ENCODE assay signal across 8 cellular contexts in genomic region chr10:110535958-110536891, GRCh38. TPM values are rescaled to one million over a fixed set of nuclear protein-coding genes. Genes with fewer than 3 reads are reported as not detected.
A peak's percentile ranks its signal among the peaks of the same experiment; 100 is the strongest.
DNase-seq lines count a peak whose midpoint lies in the region; ATAC-seq and TF ChIP-seq lines count a peak whose summit lies in the region.

No MANE protein-coding gene starts in this region.

- DNase-seq in SKM-1 treated with dmso at 0.1 percent for 144 hours (lab: John Stamatoyannopoulos, UW; ENCODE audit: unreplicated experiment) (peak; percentile 36), SKM-1 (lab: John Stamatoyannopoulos, UW; ENCODE audit: unreplicated experiment) (no peak), Panc1 (ENCODE audit: low read depth, low spot score) (no peak), hepatocyte (ENCODE audit: low spot score) (no peak), NCI-H128 (lab: John Stamatoyannopoulos, UW; ENCODE audit: unreplicated experiment) (no peak)
- peak; percentile 42 for DNase-seq in activated T-helper 2 cell treated with anti-CD3 and anti-CD28 coated beads, Interferon-gamma antibody, Interleukin-2, Interleukin-4, amounts not matched to agents 10 μg/mL and 5 μg/mL and 100 μg/mL, durations not matched to agents 14 hours and 24 hours and 36 hours (ENCODE audit: low spot score)
- peak; percentile 64 to 76 for DNase-seq in stimulated activated CD8-positive, alpha-beta memory T cell treated with anti-CD3 and anti-CD28 coated beads, Interleukin-15, amount 100 ng/mL, for 4 hours (ENCODE audit: low read depth in 2 of 2)

- POLR2A ChIA-PET in Panc1 (lab: Charles Lee) = no interaction called here

- H3K27ac Mint-ChIP-seq in activated T-helper 2 cell treated with anti-CD3 and anti-CD28 coated beads, Interferon-gamma antibody, Interleukin-2, Interleukin-4, amounts not matched to agents 10 μg/mL and 5 μg/mL and 100 μg/mL, durations not matched to agents 14 hours and 24 hours and 36 hours = peak overlapping the region; percentile 92

- H3K4me2 ChIP-seq in hepatocyte = no peak overlapping the region

- H3K4me1 Mint-ChIP-seq in activated T-helper 2 cell treated with anti-CD3 and anti-CD28 coated beads, Interferon-gamma antibody, Interleukin-2, Interleukin-4, amounts not matched to agents 10 μg/mL and 5 μg/mL and 100 μg/mL, durations not matched to agents 14 hours and 24 hours and 36 hours (ENCODE audit: low read depth) = peaks cover 55% of the 10 kb centered on the region

- 0 out of 2 replicates have a peak, but pooled peaks cover 4% of the 10 kb centered on the region for H3K4me1 ChIP-seq in Panc1 (ENCODE audit: control insufficient read depth, insufficient read depth, low read length)
- H3K4me1 ChIP-seq in hepatocyte (ENCODE audit: insufficient read depth) = no peaks in the 10 kb centered on the region

- H3K27ac ChIP-seq in Panc1 (ENCODE audit: low read length) (no peak overlapping the region), hepatocyte (no peak overlapping the region)

- no TSS peak for BruUV-seq in Panc1 (replicated peaks; lab: Mats Ljungman, UMichigan)

- peak overlapping the region; percentile 27 for H3K4me3 Mint-ChIP-seq in activated T-helper 2 cell treated with anti-CD3 and anti-CD28 coated beads, Interferon-gamma antibody, Interleukin-2, Interleukin-4, amounts not matched to agents 10 μg/mL and 5 μg/mL and 100 μg/mL, durations not matched to agents 14 hours and 24 hours and 36 hours (ENCODE audit: low read depth)

- in situ Hi-C loops in Panc1 (cut with HindIII; ENCODE audit: low pct_unique_long_range_greater_than_20kb, low sequenced_read_pairs) = no loop called here

- no peak overlapping the region for H2AFZ ChIP-seq in hepatocyte

- no peaks in the 10 kb centered on the region for H3K27me3 Mint-ChIP-seq in activated T-helper 2 cell treated with anti-CD3 and anti-CD28 coated beads, Interferon-gamma antibody, Interleukin-2, Interleukin-4, amounts not matched to agents 10 μg/mL and 5 μg/mL and 100 μg/mL, durations not matched to agents 14 hours and 24 hours and 36 hours (ENCODE audit: low read depth)

- H3K27me3 ChIP-seq in Panc1 (ENCODE audit: control insufficient read depth, insufficient read depth, low read length) (no peaks in the 10 kb centered on the region), hepatocyte (no peaks in the 10 kb centered on the region)

- H4K20me1 ChIP-seq in hepatocyte (ENCODE audit: insufficient read depth, poor library complexity, severe bottlenecking) = no peaks in the 10 kb centered on the region

- no peaks in the 10 kb centered on the region for H3K9me2 ChIP-seq in hepatocyte (replicated peaks; ENCODE audit: insufficient read depth)

- 73% methylated on average over 12 of the region's 12 CpGs for WGBS in hepatocyte (ENCODE audit: low lambda C conversion rate, missing lambda C conversion rate)

- ATAC-seq in HG02973 (IDR thresholded peaks at IDR 0.05; ENCODE audit: unreplicated experiment) (peak; percentile 76), Panc1 (peak; percentile 80)

- peak; percentile 2; the same call in 1 of the 2 replicates for TF ChIP-seq CTCF in Panc1 (IDR thresholded peaks at IDR 0.05)
- peak; percentile 15 for TF ChIP-seq CTCF in hepatocyte (IDR thresholded peaks at IDR 0.05; ENCODE audit: poor library complexity)

- H3K9me3 ChIP-seq in Panc1 (ENCODE audit: control insufficient read depth, insufficient read depth, low read depth, low read length) (no peaks in the 10 kb centered on the region), hepatocyte (ENCODE audit: low read depth) (no peaks in the 10 kb centered on the region)

- H3K4me3 ChIP-seq in Panc1 (ENCODE audit: low read depth in 2 of 2, low read length in 2 of 2) = no peak overlapping the region
- no peak overlapping the region for H3K4me3 ChIP-seq in hepatocyte

- H3K36me3 Mint-ChIP-seq in activated T-helper 2 cell treated with anti-CD3 and anti-CD28 coated beads, Interferon-gamma antibody, Interleukin-2, Interleukin-4, amounts not matched to agents 10 μg/mL and 5 μg/mL and 100 μg/mL, durations not matched to agents 14 hours and 24 hours and 36 hours (ENCODE audit: low read depth) = no peaks in the 10 kb centered on the region

- intact Hi-C loops in Panc1 (cut with micrococcal nuclease; ENCODE audit: unreplicated experiment) = no loop called here
- intact Hi-C loops in activated T-helper 2 cell treated with anti-CD3 and anti-CD28 coated beads, Interferon-gamma antibody, Interleukin-2, Interleukin-4, amounts not matched to agents 10 μg/mL and 5 μg/mL and 100 μg/mL, durations not matched to agents 14 hours and 24 hours and 36 hours (cut with micrococcal nuclease) = loop anchor here (1.0 kb wide), 6 partner anchors 24 to 183 kb away; partner anchors contain the start of gene SMC3

- CTCF ChIA-PET in Panc1 (lab: Charles Lee) = no interaction called here

- no peaks in the 10 kb centered on the region for H3K36me3 ChIP-seq in Panc1 (ENCODE audit: control insufficient read depth, insufficient read depth, low read length)
- H3K36me3 ChIP-seq in hepatocyte (replicated peaks; ENCODE audit: insufficient read depth, low read depth) = no peaks in the 10 kb centered on the region

- H3K9me3 Mint-ChIP-seq in activated T-helper 2 cell treated with anti-CD3 and anti-CD28 coated beads, Interferon-gamma antibody, Interleukin-2, Interleukin-4, amounts not matched to agents 10 μg/mL and 5 μg/mL and 100 μg/mL, durations not matched to agents 14 hours and 24 hours and 36 hours = no peaks in the 10 kb centered on the region

- H3K79me2 ChIP-seq in hepatocyte = no peaks in the 10 kb centered on the region

RNA-seq across cellular contexts. Expression of gene SMC3, which starts 31.3 kb away (rescaled TPM):
- total RNA-seq in Panc1 (2021; ENCODE audit: unreplicated experiment) (71.2 TPM), hepatocyte (35.4 and 40.8 TPM in 2 replicates)
- 30.4 TPM for polyA plus RNA-seq in Panc1 (2012; ENCODE audit: insufficient read length)
- 78.4 and 78.8 TPM in 2 replicates for total RNA-seq in activated T-helper 2 cell treated with anti-CD3 and anti-CD28 coated beads, Interferon-gamma antibody, Interleukin-2, Interleukin-4, amounts not matched to agents 10 μg/mL and 5 μg/mL and 100 μg/mL, durations not matched to agents 14 hours and 24 hours and 36 hours
- 53.5 and 64.1 TPM in 2 replicates for polyA plus RNA-seq in hepatocyte

RNA-seq across cellular contexts. Expression of gene DUSP5, which starts 38.5 kb away (rescaled TPM):
- total RNA-seq in Panc1 (2021; ENCODE audit: unreplicated experiment) = 30.1 TPM
- polyA plus RNA-seq in Panc1 (2012; ENCODE audit: insufficient read length) = 18.3 TPM
- 84.3 and 86.2 TPM in 2 replicates for total RNA-seq in activated T-helper 2 cell treated with anti-CD3 and anti-CD28 coated beads, Interferon-gamma antibody, Interleukin-2, Interleukin-4, amounts not matched to agents 10 μg/mL and 5 μg/mL and 100 μg/mL, durations not matched to agents 14 hours and 24 hours and 36 hours
- total RNA-seq in hepatocyte = 47.5 and 49.6 TPM in 2 replicates
- 54.2 and 60.7 TPM in 2 replicates for polyA plus RNA-seq in hepatocyte

Comparison
In these comparisons a context has a peak if more than half of its experiments do, and no peak if none do; other contexts are left out.
1. DNase-seq: peak in SKM-1 treated with dmso at 0.1 percent for 144 hours (single experiment), activated T-helper 2 cell treated with anti-CD3 and anti-CD28 coated beads, Interferon-gamma antibody, Interleukin-2, Interleukin-4, amounts not matched to agents 10 μg/mL and 5 μg/mL and 100 μg/mL, durations not matched to agents 14 hours and 24 hours and 36 hours (single experiment) and stimulated activated CD8-positive, alpha-beta memory T cell treated with anti-CD3 and anti-CD28 coated beads, Interleukin-15, amount 100 ng/mL, for 4 hours (2 of 2); none in SKM-1 (single experiment), Panc1 (single experiment), hepatocyte (single experiment) and NCI-H128 (single experiment).